In the genomic region with DNA sequence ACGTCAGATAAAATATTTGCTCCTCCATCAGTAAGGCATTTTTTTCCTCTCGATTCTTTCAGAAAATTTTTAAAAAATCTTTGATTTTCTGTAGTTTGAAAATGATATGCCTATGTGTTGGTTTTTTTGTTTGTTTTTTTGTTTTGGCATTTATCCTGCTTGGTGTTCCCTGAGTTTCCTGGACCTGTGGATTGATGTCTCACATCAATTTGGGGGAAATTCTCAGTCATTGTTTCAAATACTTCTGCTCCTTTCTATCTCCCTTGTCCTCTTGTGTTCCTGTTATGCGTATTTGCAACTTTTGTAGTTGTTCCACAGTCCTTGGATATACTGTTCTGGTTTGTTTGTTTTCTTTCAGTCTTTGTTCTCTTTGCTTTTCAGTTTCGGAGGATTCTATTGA, we compare ENCODE assay signal across 28 cellular contexts. TPM values are rescaled to one million over a fixed set of nuclear protein-coding genes. Genes with fewer than 3 reads are reported as not detected.
"Had no signal": no experiment of that assay in that cellular context is flagged by ENCODE, and none has a peak within 500 bp of the region (broad histone marks: within the 10 kb centered on the region; RNA-seq: fewer than 3 reads in every experiment).

No MANE protein-coding gene starts in this region.

- ATAC-seq: esophagus mucosa, gastrocnemius medialis, heart right ventricle, left cardiac atrium, left lung, left ventricle myocardium superior, lower lobe of right lung, mucosa of descending colon had no signal

- H3K4me3 ChIP-seq: coronary artery, dorsolateral prefrontal cortex, esophagus squamous epithelium, gastrocnemius medialis, heart right ventricle, left lung, lower lobe of right lung, mucosa of descending colon had no signal

- FAIRE-seq: colon, islet of Langerhans, keratinocyte had no signal

- H3K4me1 ChIP-seq: esophagus squamous epithelium, gastrocnemius medialis, heart right ventricle, left lung, lower lobe of right lung had no signal

- H3K27me3 ChIP-seq: gastrocnemius medialis, left lung had no signal

- H3K27ac ChIP-seq: coronary artery, dorsolateral prefrontal cortex, epithelial cell of prostate, esophagus squamous epithelium, gastrocnemius medialis, heart right ventricle, left lung, lower lobe of right lung had no signal

- H3K27ac Mint-ChIP-seq: mesothelial cell of epicardium had no signal

- H3K36me3 Mint-ChIP-seq: naive B cell had no signal

- H3K9me3 ChIP-seq: esophagus squamous epithelium, gastrocnemius medialis, heart right ventricle, left lung, lower lobe of right lung, mucosa of descending colon had no signal

- H3K9me3 Mint-ChIP-seq: naive B cell had no signal

- DNase-seq: dermis blood vessel endothelial cell; dorsolateral prefrontal cortex; effector CD4-positive, alpha-beta T cell; effector memory CD4-positive, alpha-beta T cell; erythroblast; esophagus squamous epithelium; foreskin fibroblast; foreskin melanocyte; gastrocnemius medialis; glutamatergic neuron; head of caudate nucleus; heart right ventricle; hippocampal formation; left cardiac atrium; left lung; left ventricle myocardium superior; lower lobe of right lung; mesenchymal stem cell; mucosa of descending colon; naive B cell had no signal

- H3K4me1 Mint-ChIP-seq: mesothelial cell of epicardium, naive B cell had no signal

- H3K36me3 ChIP-seq: esophagus squamous epithelium, gastrocnemius medialis, heart right ventricle, left lung, lower lobe of right lung had no signal

- H3K4me3 Mint-ChIP-seq: mesothelial cell of epicardium, naive B cell had no signal

RNA-seq across cellular contexts. Expression of a gene that starts 18.8 kb away (rescaled TPM):
- total RNA-seq: myocyte had no signal
